In the genomic region with DNA sequence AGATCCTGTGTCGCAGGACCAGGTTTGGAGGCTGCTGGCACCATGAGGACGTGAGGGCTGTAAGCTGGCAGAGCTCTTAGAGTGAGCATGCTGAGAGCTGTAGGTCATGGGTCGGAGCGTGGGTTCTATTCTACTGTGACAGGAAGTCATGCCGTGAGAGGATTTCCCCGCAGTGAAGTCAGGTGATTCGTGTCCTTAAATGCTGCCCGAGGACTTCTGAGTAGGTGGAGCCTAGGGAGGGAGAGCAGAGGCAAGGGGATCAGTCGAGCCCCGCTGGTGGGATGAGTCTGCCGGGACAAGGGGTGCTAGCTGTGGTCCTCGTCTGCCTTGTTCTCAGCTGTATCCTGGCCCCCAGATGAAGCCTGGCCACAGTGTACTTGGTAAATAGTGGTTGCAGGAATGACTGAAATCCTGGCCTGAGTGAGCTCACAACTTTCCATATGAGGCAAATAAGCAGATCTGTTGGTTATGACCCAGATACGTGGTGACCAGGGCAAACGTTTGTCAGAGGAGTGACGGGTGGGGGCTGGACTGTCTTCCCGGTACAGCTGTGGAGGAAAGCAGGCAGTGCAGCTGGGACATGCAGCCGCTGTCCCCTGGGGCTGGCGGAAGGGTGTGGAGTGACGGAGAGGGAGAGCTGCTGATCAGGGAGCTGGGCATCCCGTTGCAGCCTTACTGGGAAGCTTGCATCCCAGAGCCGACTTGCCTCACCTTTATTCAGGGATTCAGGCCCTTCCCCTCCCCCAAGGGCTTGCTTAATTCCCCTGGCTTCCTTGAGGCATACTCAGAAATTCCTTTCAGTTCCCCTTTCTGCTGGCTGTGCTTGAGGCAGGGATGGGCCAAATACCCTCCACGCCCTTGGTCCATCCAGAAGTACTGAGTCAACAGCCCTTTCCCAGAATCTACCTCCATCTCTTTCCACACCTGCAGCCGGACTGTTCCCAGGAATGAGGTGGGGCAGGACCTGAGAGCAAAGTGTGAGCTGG, we compare ENCODE assay signal across 8 cellular contexts.
DNase-seq lines count a peak whose midpoint lies in the region; ATAC-seq, FAIRE-seq and TF ChIP-seq lines count a peak whose summit lies in the region.

No MANE protein-coding gene starts in this region.

- H3K9me3 ChIP-seq in HUES64 (ENCODE audit: insufficient read depth, low read depth, low read length) (no peaks in the 10 kb centered on the region), fibroblast of lung (ENCODE audit: control insufficient read depth, insufficient read depth, low read depth, low read length) (no peaks in the 10 kb centered on the region), osteoblast (ENCODE audit: low read depth, low read length) (no peaks in the 10 kb centered on the region)

- H3K4me3 ChIP-seq in HUES64 (ENCODE audit: low read length) (0 out of 2 replicates have a peak overlapping the region, but pooled peaks have one; percentile 2), fibroblast of lung (replicated peaks in 1 of 4; ENCODE audit: control extremely low read depth in 1 of 4, insufficient read depth in 1 of 4, low read depth in 3 of 4, low read length in 4 of 4) (peak overlapping the region in 1 of 4 experiments; percentile 2), osteoblast (ENCODE audit: insufficient read depth, low read length) (peak overlapping the region; percentile 39)

- 46% methylated on average over 22 of the region's 23 CpGs for WGBS in HUES64

- no peaks in the 10 kb centered on the region for H3K27me3 ChIP-seq in HUES64 (ENCODE audit: insufficient read depth, low read length)
- H3K27me3 ChIP-seq in fibroblast of lung (ENCODE audit: control insufficient read depth, insufficient read depth, low read length) = no peaks in the 10 kb centered on the region
- H3K27me3 ChIP-seq in osteoblast (ENCODE audit: insufficient read depth, low read length) = peaks cover 3% of the 10 kb centered on the region

- H3K36me3 ChIP-seq in HUES64 (ENCODE audit: insufficient read depth, low read length) = no peaks in the 10 kb centered on the region
- no peaks in the 10 kb centered on the region for H3K36me3 ChIP-seq in fibroblast of lung (ENCODE audit: control insufficient read depth, insufficient read depth, low read length)
- H3K36me3 ChIP-seq in osteoblast (ENCODE audit: insufficient read depth, low read length) = no peaks in the 10 kb centered on the region

- DNase-seq in Calu3 = peak; percentile 35
- DNase-seq in activated CD8-positive, alpha-beta T cell treated with anti-CD3 and anti-CD28 coated beads for 36 hours = peak; percentile 90
- peak in 1 of 2 donors; percentile 56 for DNase-seq in fibroblast of lung (ENCODE audit: low read depth in 2 of 2)
- DNase-seq in osteoblast (ENCODE audit: insufficient read length, low spot score, missing footprints) = no peak
- DNase-seq in urothelium cell line (ENCODE audit: low spot score) = peak; percentile 17
- DNase-seq in COLO829 (ENCODE audit: low spot score) = no peak

- peak overlapping the region; percentile 60 for H3K4me3 Mint-ChIP-seq in Calu3 (ENCODE audit: low read depth, unreplicated experiment)
- H3K4me3 Mint-ChIP-seq in activated CD8-positive, alpha-beta T cell treated with anti-CD3 and anti-CD28 coated beads for 36 hours = peak overlapping the region; percentile 64

- H3K79me2 ChIP-seq in fibroblast of lung (ENCODE audit: control insufficient read depth, insufficient read depth, low read length) = no peaks in the 10 kb centered on the region
- no peaks in the 10 kb centered on the region for H3K79me2 ChIP-seq in osteoblast (ENCODE audit: insufficient read depth, low read length)

- peaks cover 27% of the 10 kb centered on the region for H3K4me1 Mint-ChIP-seq in Calu3 (ENCODE audit: low read depth, unreplicated experiment)
- H3K4me1 Mint-ChIP-seq in activated CD8-positive, alpha-beta T cell treated with anti-CD3 and anti-CD28 coated beads for 36 hours (ENCODE audit: low read depth) = peaks cover 22% of the 10 kb centered on the region

- POLR2A ChIA-PET in activated CD8-positive, alpha-beta T cell treated with anti-CD3 and anti-CD28 coated beads for 36 hours (lab: Charles Lee) = interaction anchor here (0.6 to 1.1 kb wide), 4 partner anchors 9 to 62 kb away, joined by 3 to 5 read pairs (median 3); no protein-coding TSS in a partner anchor

- no peak overlapping the region for H3K27ac ChIP-seq in HUES64 (ENCODE audit: low read depth, low read length)
- H3K27ac ChIP-seq in fibroblast of lung (ENCODE audit: insufficient read depth, low read length) = no peak overlapping the region
- no peak overlapping the region for H3K27ac ChIP-seq in osteoblast (ENCODE audit: low read depth, low read length)

- BruUV-seq in Calu3 (replicated peaks; lab: Mats Ljungman, UMichigan) = no TSS peak

- ATAC-seq in GM21447 (IDR thresholded peaks at IDR 0.05; ENCODE audit: unreplicated experiment) = peak; percentile 84
- ATAC-seq in activated CD8-positive, alpha-beta T cell treated with anti-CD3 and anti-CD28 coated beads for 36 hours = peak; percentile 95

- H3K4me2 ChIP-seq in fibroblast of lung (ENCODE audit: extremely low read depth, insufficient read depth, low read length) (peak overlapping the region; percentile 20), osteoblast (ENCODE audit: insufficient read depth, low read length) (peak overlapping the region; percentile 74)

- CTCF ChIA-PET in Calu3 (lab: Charles Lee) = interaction anchor here (0.8 to 1.3 kb wide), 2 partner anchors 46 to 98 kb away, joined by 3 read pairs; no protein-coding TSS in a partner anchor
- CTCF ChIA-PET in activated CD8-positive, alpha-beta T cell treated with anti-CD3 and anti-CD28 coated beads for 36 hours (lab: Charles Lee) = interaction anchor here (1.1 to 1.4 kb wide), 3 partner anchors 12 to 385 kb away, joined by 3 to 5 read pairs (median 3); no protein-coding TSS in a partner anchor

- no peaks in the 10 kb centered on the region for H4K20me1 ChIP-seq in fibroblast of lung (ENCODE audit: control insufficient read depth, extremely low read depth, insufficient read depth, low read length)
- no peaks in the 10 kb centered on the region for H4K20me1 ChIP-seq in osteoblast (ENCODE audit: insufficient read depth, low read length)

- H3K27ac Mint-ChIP-seq in Calu3 (ENCODE audit: unreplicated experiment) = peak overlapping the region; percentile 1
- H3K27ac Mint-ChIP-seq in activated CD8-positive, alpha-beta T cell treated with anti-CD3 and anti-CD28 coated beads for 36 hours = peak overlapping the region; percentile 93

- intact Hi-C loops in Calu3 (cut with micrococcal nuclease; ENCODE audit: unreplicated experiment) = no loop called here
- intact Hi-C loops in activated CD8-positive, alpha-beta T cell treated with anti-CD3 and anti-CD28 coated beads for 36 hours (cut with micrococcal nuclease) = no loop called here

- TF ChIP-seq CTCF in Calu3 (IDR thresholded peaks at IDR 0.05; ENCODE audit: unreplicated experiment) (no peak), fibroblast of lung (conservative IDR thresholded peaks at IDR 0.05 in 1 of 2, IDR thresholded peaks at IDR 0.05 in 1 of 2; ENCODE audit: low read depth in 1 of 2, low read length in 2 of 2) (no peak), osteoblast (IDR thresholded peaks at IDR 0.05; ENCODE audit: extremely low read depth, low read depth, low read length) (no peak)
- TF ChIP-seq CTCF in activated CD8-positive, alpha-beta T cell treated with anti-CD3 and anti-CD28 coated beads for 36 hours (IDR thresholded peaks at IDR 0.05) = no peak

- no peaks in the 10 kb centered on the region for H3K36me3 Mint-ChIP-seq in Calu3 (ENCODE audit: insufficient read depth, unreplicated experiment)
- peaks cover 1% of the 10 kb centered on the region for H3K36me3 Mint-ChIP-seq in activated CD8-positive, alpha-beta T cell treated with anti-CD3 and anti-CD28 coated beads for 36 hours (ENCODE audit: low read depth)

- H3K4me1 ChIP-seq in HUES64 (ENCODE audit: insufficient read depth, low read length) = peaks cover 12% of the 10 kb centered on the region; the same call in 1 of the 2 replicates
- H3K4me1 ChIP-seq in fibroblast of lung (ENCODE audit: control insufficient read depth, extremely low read depth, insufficient read depth, low read length) = peaks cover 6% of the 10 kb centered on the region
- peaks cover 9% of the 10 kb centered on the region for H3K4me1 ChIP-seq in osteoblast (ENCODE audit: insufficient read depth, low read length)

- no peak for FAIRE-seq in urothelium cell line (lab: Jason Lieb, UNC)

- H3K9ac ChIP-seq in HUES64 (ENCODE audit: low read depth, low read length) (no peak overlapping the region), fibroblast of lung (ENCODE audit: insufficient read depth, low read length) (peak overlapping the region; percentile 17)

- no peaks in the 10 kb centered on the region for H3K27me3 Mint-ChIP-seq in Calu3 (ENCODE audit: unreplicated experiment)
- no peaks in the 10 kb centered on the region for H3K27me3 Mint-ChIP-seq in activated CD8-positive, alpha-beta T cell treated with anti-CD3 and anti-CD28 coated beads for 36 hours

- peak overlapping the region; percentile 43 for H2AFZ ChIP-seq in fibroblast of lung (ENCODE audit: low read length)
- H2AFZ ChIP-seq in osteoblast (ENCODE audit: low read length) = peak overlapping the region; percentile 83

- H3K9me3 Mint-ChIP-seq in Calu3 (ENCODE audit: low read depth, unreplicated experiment) = no peaks in the 10 kb centered on the region
- H3K9me3 Mint-ChIP-seq in activated CD8-positive, alpha-beta T cell treated with anti-CD3 and anti-CD28 coated beads for 36 hours = no peaks in the 10 kb centered on the region

Comparison
In these comparisons a context has a peak if more than half of its experiments do, and no peak if none do; other contexts are left out.
1. DNase-seq: peak in Calu3 (single experiment), activated CD8-positive, alpha-beta T cell treated with anti-CD3 and anti-CD28 coated beads for 36 hours (single experiment) and urothelium cell line (single experiment); none in osteoblast (single experiment) and COLO829 (single experiment).